ENCODE assay signal across 1 cellular context in genomic region chr11:102452461-102453285, GRCh38.
TF ChIP-seq lines count a peak whose summit lies in the region.

Gene TMEM123, minus strand, starts transcription at chr11:102452765. Its CDS starts 142 bp downstream, at chr11:102452623.

TF ChIP-seq in HepG2, 621 proteins besides CTCF, POLR2A, EP300 and RAD21 (continued from another document and continues in another):
- no peak for TF ChIP-seq ZGPAT (CRISPR knock-in tag; IDR thresholded peaks at IDR 0.05)
- peak; percentile 65 for TF ChIP-seq ZNF407 (CRISPR knock-in tag; IDR thresholded peaks at IDR 0.05; ENCODE audit: not compliant biosample characterization)
- TF ChIP-seq ZBTB3 (CRISPR knock-in tag; IDR thresholded peaks at IDR 0.05; ENCODE audit: borderline replicate concordance, low read depth), result no peak; the same call in 1 of the 2 replicates
- peak; percentile 15; the same call in 1 of the 2 replicates for TF ChIP-seq NR2C2 (CRISPR knock-in tag; IDR thresholded peaks at IDR 0.05; ENCODE audit: borderline replicate concordance)
- TF ChIP-seq CCDC6 (CRISPR knock-in tag; IDR thresholded peaks at IDR 0.05), result peak; percentile 66; the same call in 1 of the 2 replicates
- peak; percentile 70 for TF ChIP-seq ZFX (CRISPR knock-in tag; IDR thresholded peaks at IDR 0.05; ENCODE audit: low read depth)
- TF ChIP-seq ZNF513 (CRISPR knock-in tag; conservative IDR thresholded peaks at IDR 0.05), result no peak
- peak; percentile 79 for TF ChIP-seq HNRNPH1 (optimal IDR thresholded peaks at IDR 0.05; ENCODE audit: low read depth, low read length)
- no peak for TF ChIP-seq GPBP1L1 (CRISPR knock-in tag; IDR thresholded peaks at IDR 0.05)
- peak; percentile 66 for TF ChIP-seq KDM5B (CRISPR knock-in tag; IDR thresholded peaks at IDR 0.05; ENCODE audit: borderline replicate concordance)
- TF ChIP-seq ZNF660 (CRISPR knock-in tag; IDR thresholded peaks at IDR 0.05; ENCODE audit: borderline replicate concordance, low read depth), result no peak
- no peak for TF ChIP-seq ZFP37 (CRISPR knock-in tag; IDR thresholded peaks at IDR 0.05; ENCODE audit: borderline replicate concordance)
- TF ChIP-seq MYPOP (CRISPR knock-in tag; IDR thresholded peaks at IDR 0.05), result peak; percentile 27; the same call in 1 of the 2 replicates
- TF ChIP-seq NCOA1 (CRISPR knock-in tag; IDR thresholded peaks at IDR 0.05), result no peak
- peak; percentile 64 for TF ChIP-seq UBTF (CRISPR knock-in tag; IDR thresholded peaks at IDR 0.05)
- TF ChIP-seq EHMT2 (IDR thresholded peaks at IDR 0.05; ENCODE audit: borderline replicate concordance, low read depth, low read length), result no peak
- TF ChIP-seq NR0B2 (CRISPR knock-in tag; IDR thresholded peaks at IDR 0.05), result no peak
- TF ChIP-seq ZNF570 (CRISPR knock-in tag; IDR thresholded peaks at IDR 0.05; ENCODE audit: borderline replicate concordance), result no peak
- no peak for TF ChIP-seq TOE1 (CRISPR knock-in tag; IDR thresholded peaks at IDR 0.05)
- TF ChIP-seq ZNF747 (CRISPR knock-in tag; IDR thresholded peaks at IDR 0.05; ENCODE audit: borderline replicate concordance), result peak; percentile 8; the same call in 1 of the 2 replicates
- no peak for TF ChIP-seq ZNF253 (CRISPR knock-in tag; IDR thresholded peaks at IDR 0.05; ENCODE audit: borderline replicate concordance)
- TF ChIP-seq NFIC (IDR thresholded peaks at IDR 0.05; ENCODE audit: low read length), result no peak
- peak; percentile 18; the same call in 1 of the 2 replicates for TF ChIP-seq ELF3 (CRISPR knock-in tag; IDR thresholded peaks at IDR 0.05)
- TF ChIP-seq TRAFD1 (CRISPR knock-in tag; IDR thresholded peaks at IDR 0.05; ENCODE audit: borderline replicate concordance), result peak; percentile 15; the same call in 1 of the 2 replicates
- TF ChIP-seq THAP9 (CRISPR knock-in tag; IDR thresholded peaks at IDR 0.05; ENCODE audit: borderline replicate concordance), result no peak
- 0 out of 2 replicates have a peak, but pooled peaks have one; percentile 23 for TF ChIP-seq RCOR2 (CRISPR knock-in tag; IDR thresholded peaks at IDR 0.05)
- TF ChIP-seq ZSCAN5A (CRISPR knock-in tag; IDR thresholded peaks at IDR 0.05; ENCODE audit: borderline replicate concordance), result 0 out of 2 replicates have a peak, but pooled peaks have one; percentile 43
- TF ChIP-seq KAT8 (CRISPR knock-in tag; IDR thresholded peaks at IDR 0.05), result peak; percentile 6; the same call in 1 of the 2 replicates
- TF ChIP-seq CBFB (CRISPR knock-in tag; IDR thresholded peaks at IDR 0.05), result peak; percentile 59
- no peak for TF ChIP-seq ZNF724P (CRISPR knock-in tag; IDR thresholded peaks at IDR 0.05; ENCODE audit: borderline replicate concordance)
- TF ChIP-seq JUND (CRISPR knock-in tag; IDR thresholded peaks at IDR 0.05), result peak; percentile 71
